8 cellular contexts compared by ENCODE assay signal in the genomic region with DNA sequence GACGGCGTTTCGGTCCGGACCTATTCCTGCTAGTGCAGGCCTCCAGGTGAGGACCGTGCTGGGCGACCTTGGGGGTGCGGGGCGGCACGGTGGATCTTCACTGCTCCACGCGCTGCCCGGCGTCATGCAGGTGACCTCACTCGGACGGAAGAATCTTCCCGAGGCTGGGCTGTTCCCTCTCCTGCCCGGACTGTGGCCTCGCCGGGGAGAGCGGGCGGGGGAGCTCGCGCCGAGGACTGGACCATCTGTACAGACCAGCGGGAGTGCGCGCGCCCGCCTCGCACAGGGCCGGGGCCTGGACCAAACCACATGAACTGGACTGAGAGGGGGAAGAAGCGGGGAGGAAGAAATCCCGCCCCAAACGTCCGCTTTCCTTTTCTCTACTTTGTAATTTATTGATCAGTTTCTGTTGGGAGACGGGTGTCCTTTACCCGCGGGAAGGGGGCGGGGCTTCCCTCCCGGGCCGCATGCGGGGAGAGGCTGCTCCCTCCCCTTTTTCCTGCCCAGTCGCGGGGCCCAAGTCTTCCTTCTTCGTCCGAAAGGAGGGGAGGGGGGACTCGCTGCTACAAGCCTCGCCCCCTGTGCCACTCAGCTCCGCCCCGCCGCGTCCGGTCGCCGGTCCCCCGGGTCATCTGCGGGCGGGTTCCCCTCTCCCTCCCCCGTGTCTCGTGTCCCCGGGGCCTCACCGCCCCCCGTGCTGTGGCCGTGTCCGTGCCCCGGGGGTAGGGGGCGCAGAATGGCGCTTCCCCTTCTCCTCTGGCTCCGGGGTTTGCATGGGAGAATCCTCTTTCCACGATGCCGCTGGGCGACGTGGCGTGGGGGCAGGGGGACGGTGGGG. TPM values are rescaled to one million over a fixed set of nuclear protein-coding genes. Genes with fewer than 3 reads are reported as not detected.
A peak's percentile ranks its signal among the peaks of the same experiment; 100 is the strongest.
DNase-seq lines count a peak whose midpoint lies in the region; ATAC-seq and TF ChIP-seq lines count a peak whose summit lies in the region.

No MANE protein-coding gene starts in this region.

- 0% methylated on average over 7 to 62 of the region's 75 CpGs for WGBS in body of pancreas, 2 donors

- TF ChIP-seq POLR2A in body of pancreas (IDR thresholded peaks at IDR 0.05): peak; percentile 54 to 77 (median 75)

- no peaks in the 10 kb centered on the region for H3K9me3 ChIP-seq in body of pancreas

- ATAC-seq in SK-N-SH treated with all-trans-retinoic acid at 6 μM for 48 hours (peak; percentile 75), body of pancreas (peak; percentile 74), GM18909 (IDR thresholded peaks at IDR 0.05; ENCODE audit: poor library complexity, unreplicated experiment) (no peak)

- H3K27me3 ChIP-seq in body of pancreas: no peaks in the 10 kb centered on the region

- H3K4me1 ChIP-seq in body of pancreas: peaks cover 42% of the 10 kb centered on the region

- H3K4me3 ChIP-seq in GM08714 (ENCODE audit: low read length) (peak overlapping the region; percentile 50; the same call in 1 of the 2 replicates), body of pancreas (peak overlapping the region; percentile 23 to 26)

- intact Hi-C loops in body of pancreas (cut with DNase I) (no loop called here), posterior cingulate gyrus (cut with DNase I) (no loop called here)

- TF ChIP-seq CTCF in body of pancreas (IDR thresholded peaks at IDR 0.05): peak in 1 of 7 experiments; percentile 6

- no peaks in the 10 kb centered on the region for H3K36me3 ChIP-seq in body of pancreas (replicated peaks in 1 of 2; ENCODE audit: insufficient read depth in 1 of 2, low read depth in 2 of 2)

- peak overlapping the region; percentile 78 to 85 (median 82) for H3K27ac ChIP-seq in body of pancreas

- peak; percentile 89 for DNase-seq in NCI-H1105 treated with DMSO at 0.1 percent for 48 hours (lab: John Stamatoyannopoulos, UW)
- DNase-seq in body of pancreas: peak; percentile 87 to 91 (median 89)
- DNase-seq in hepatic stellate cell (ENCODE audit: low spot score): peak; percentile 88
- DNase-seq in posterior cingulate gyrus: peak; percentile 64 to 97 (median 78)
- DNase-seq in activated gamma-delta T cell treated with Interleukin-2 at 50 U/mL for 16 hours: no peak

TF ChIP-seq in SK-N-SH treated with all-trans-retinoic acid at 6 μM for 48 hours, 23 proteins besides CTCF, POLR2A, EP300 and RAD21:
- TF ChIP-seq ZNF70 (CRISPR knock-in tag; IDR thresholded peaks at IDR 0.05) (no peak), GLIS3 (CRISPR knock-in tag; IDR thresholded peaks at IDR 0.05) (no peak), ZFP3 (CRISPR knock-in tag; IDR thresholded peaks at IDR 0.05) (no peak), ZNF8 (CRISPR knock-in tag; IDR thresholded peaks at IDR 0.05) (no peak), ZFP30 (CRISPR knock-in tag; IDR thresholded peaks at IDR 0.05) (no peak), PATZ1 (CRISPR knock-in tag; IDR thresholded peaks at IDR 0.05; ENCODE audit: borderline replicate concordance) (no peak), CSDC2 (CRISPR knock-in tag; IDR thresholded peaks at IDR 0.05) (no peak), CSRNP3 (CRISPR knock-in tag; IDR thresholded peaks at IDR 0.05) (no peak), SNAI2 (CRISPR knock-in tag; IDR thresholded peaks at IDR 0.05) (no peak), ISL1 (CRISPR knock-in tag; IDR thresholded peaks at IDR 0.05) (no peak), BACH2 (CRISPR knock-in tag; IDR thresholded peaks at IDR 0.05; ENCODE audit: borderline replicate concordance) (no peak), OSR1 (CRISPR knock-in tag; IDR thresholded peaks at IDR 0.05) (no peak), ESRRG (CRISPR knock-in tag; IDR thresholded peaks at IDR 0.05) (no peak), TCF4 (CRISPR knock-in tag; IDR thresholded peaks at IDR 0.05; ENCODE audit: borderline replicate concordance) (no peak), ARNTL (CRISPR knock-in tag; IDR thresholded peaks at IDR 0.05; ENCODE audit: borderline replicate concordance, low read depth) (no peak), ZNF565 (CRISPR knock-in tag; conservative IDR thresholded peaks at IDR 0.05; ENCODE audit: low read depth) (no peak), RARB (CRISPR knock-in tag; IDR thresholded peaks at IDR 0.05) (no peak), TOX (CRISPR knock-in tag; IDR thresholded peaks at IDR 0.05; ENCODE audit: borderline replicate concordance) (no peak), POU6F1 (CRISPR knock-in tag; IDR thresholded peaks at IDR 0.05; ENCODE audit: borderline replicate concordance, low read depth) (no peak)
- TF ChIP-seq, protein P1, sequence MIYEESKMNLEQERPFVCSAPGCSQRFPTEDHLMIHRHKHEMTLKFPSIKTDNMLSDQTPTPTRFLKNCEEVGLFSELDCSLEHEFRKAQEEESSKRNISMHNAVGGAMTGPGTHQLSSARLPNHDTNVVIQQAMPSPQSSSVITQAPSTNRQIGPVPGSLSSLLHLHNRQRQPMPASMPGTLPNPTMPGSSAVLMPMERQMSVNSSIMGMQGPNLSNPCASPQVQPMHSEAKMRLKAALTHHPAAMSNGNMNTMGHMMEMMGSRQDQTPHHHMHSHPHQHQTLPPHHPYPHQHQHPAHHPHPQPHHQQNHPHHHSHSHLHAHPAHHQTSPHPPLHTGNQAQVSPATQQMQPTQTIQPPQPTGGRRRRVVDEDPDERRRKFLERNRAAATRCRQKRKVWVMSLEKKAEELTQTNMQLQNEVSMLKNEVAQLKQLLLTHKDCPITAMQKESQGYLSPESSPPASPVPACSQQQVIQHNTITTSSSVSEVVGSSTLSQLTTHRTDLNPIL (CRISPR knock-in tag; IDR thresholded peaks at IDR 0.05; ENCODE audit: low read depth): no peak

RNA-seq across cellular contexts. Expression of gene HRC, which starts 4.9 kb away (rescaled TPM):
- total RNA-seq in body of pancreas: 1 to 10 TPM; 2.1 to 4.3 TPM

RNA-seq across cellular contexts. Expression of gene TRPM4, which starts 7.3 kb away (rescaled TPM):
- 10 to 100 TPM; 15.8 to 28.0 TPM for total RNA-seq in body of pancreas

RNA-seq across cellular contexts. Expression of gene PPFIA3, which starts 31.0 kb away (rescaled TPM):
- total RNA-seq in body of pancreas: 10 to 100 TPM in 1 of 2 donors, 1 to 10 TPM in 1; 6.7 to 15.2 TPM

RNA-seq across cellular contexts. Expression of gene C19orf73, which starts 31.4 kb away (rescaled TPM):
- total RNA-seq in body of pancreas: 1 to 10 TPM in 1 of 2 donors, not detected in 1; 2.3 TPM

RNA-seq across cellular contexts. Expression of gene LIN7B, which starts 36.2 kb away (rescaled TPM):
- 10 to 100 TPM in 1 of 2 donors, 1 to 10 TPM in 1; 8.3 to 24.1 TPM for total RNA-seq in body of pancreas
